ENCODE assay signal across 26 cellular contexts in the genomic region with DNA sequence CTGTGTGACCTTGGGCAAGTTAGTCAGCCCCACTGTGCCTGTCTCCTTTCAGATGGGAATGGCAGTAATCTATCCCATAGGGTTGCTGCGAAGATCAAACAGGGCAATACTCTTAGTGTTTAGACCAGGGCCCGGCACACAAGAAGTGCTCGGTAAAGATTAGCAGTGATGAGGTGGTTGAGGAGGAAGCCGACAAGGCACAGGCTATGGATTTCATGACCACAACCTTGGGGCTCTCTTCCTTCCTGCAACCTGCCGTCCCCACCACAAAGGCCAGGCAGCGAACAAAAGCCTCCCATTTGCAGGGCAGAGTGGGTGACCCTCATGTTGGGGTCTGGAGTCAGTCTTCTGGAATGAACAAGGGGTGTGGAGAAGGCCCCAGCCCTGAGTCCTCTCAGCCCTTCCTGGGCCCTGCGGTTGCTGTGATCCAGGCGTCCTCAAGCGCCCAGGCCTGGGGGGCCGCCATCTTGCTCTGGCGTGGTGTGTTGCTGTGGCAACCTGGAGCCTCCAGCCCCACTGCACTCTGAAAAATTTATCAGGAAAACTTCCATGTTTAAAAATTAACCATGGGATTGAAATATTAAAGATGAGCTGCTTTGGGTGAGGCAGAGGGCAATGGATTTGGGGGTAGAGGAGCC. TPM values are rescaled to one million over a fixed set of nuclear protein-coding genes. Genes with fewer than 3 reads are reported as not detected.
DNase-seq lines count a peak whose midpoint lies in the region; ATAC-seq, FAIRE-seq and TF ChIP-seq lines count a peak whose summit lies in the region.
"Had no signal": no experiment of that assay in that cellular context is flagged by ENCODE, and none has a peak within 500 bp of the region (broad histone marks: within the 10 kb centered on the region; RNA-seq: fewer than 3 reads in every experiment).

No MANE protein-coding gene starts in this region.

- H3K9me1 ChIP-seq in K562 (ENCODE audit: control insufficient read depth, insufficient read depth, low read length) = no peaks in the 10 kb centered on the region

- TF ChIP-seq POLR2A in K562 (conservative IDR thresholded peaks at IDR 0.05) = no peak

- no TSS peak for BruUV-seq in K562 (replicated peaks; lab: Mats Ljungman, UMichigan)

- no peak for TF ChIP-seq EP300 in K562 (IDR thresholded peaks at IDR 0.05; ENCODE audit: low read length)

- peak overlapping the region in 1 of 11 experiments; percentile 33; a peak in 1 of 22 replicates for H3K9ac ChIP-seq in BLaER1 treated with 17β-estradiol and CSF1 and Interleukin-3, amounts not matched to agents 10 nM and 100 nM
- no peak overlapping the region for H3K9ac ChIP-seq in K562 (ENCODE audit: insufficient read depth in 1 of 2, low read depth in 2 of 2, low read length in 2 of 2)

- H3K4me2 ChIP-seq in BLaER1 treated with 17β-estradiol and CSF1 and Interleukin-3, amounts not matched to agents 10 nM and 100 nM = peak overlapping the region; percentile 17 to 89 (median 78)
- no peak overlapping the region for H3K4me2 ChIP-seq in K562 (ENCODE audit: insufficient read depth, low read length)

- no peaks in the 10 kb centered on the region for H3K36me3 ChIP-seq in BLaER1 treated with 17β-estradiol and CSF1 and Interleukin-3, amounts not matched to agents 10 nM and 100 nM
- no peaks in the 10 kb centered on the region for H3K36me3 ChIP-seq in K562 (ENCODE audit: control insufficient read depth, insufficient read depth, low read length)
- H3K36me3 ChIP-seq: ascending aorta, colonic mucosa, left lung, right atrium auricular region, SJSA1, upper lobe of right lung had no signal

- no peak overlapping the region for H3K4me3 ChIP-seq in BLaER1 treated with 17β-estradiol and CSF1 and Interleukin-3, amounts not matched to agents 10 nM and 100 nM
- no peak overlapping the region for H3K4me3 ChIP-seq in K562
- H3K4me3 ChIP-seq in coronary artery = no peak overlapping the region
- H3K4me3 ChIP-seq: ascending aorta, colonic mucosa, left lung, right atrium auricular region, SJSA1, upper lobe of right lung had no signal

- no peak for TF ChIP-seq CTCF in K562 (IDR thresholded peaks at IDR 0.05 in 2 of 3, conservative IDR thresholded peaks at IDR 0.05 in 1 of 3; ENCODE audit: insufficient read depth in 2 of 3, low read depth in 1 of 3, low read length in 3 of 3)
- TF ChIP-seq CTCF in coronary artery (IDR thresholded peaks at IDR 0.05) = no peak

- H3K4me1 ChIP-seq in BLaER1 treated with 17β-estradiol and CSF1 and Interleukin-3, amounts not matched to agents 10 nM and 100 nM = peaks cover 25 to 48% (median 39%) of the 10 kb centered on the region in 10 experiments
- peaks cover 0 to 35% of the 10 kb centered on the region in 2 experiments; a peak in 2 of 5 replicates for H3K4me1 ChIP-seq in K562 (replicated peaks in 1 of 2; ENCODE audit: control insufficient read depth in 2 of 2, insufficient read depth in 2 of 2, low read length in 2 of 2)
- H3K4me1 ChIP-seq: ascending aorta, colonic mucosa, right atrium auricular region, SJSA1, upper lobe of right lung had no signal

- no peaks in the 10 kb centered on the region for H3K79me2 ChIP-seq in K562 (ENCODE audit: control insufficient read depth, insufficient read depth, low read length)

- no peak overlapping the region for H3K27ac ChIP-seq in BLaER1 treated with 17β-estradiol and CSF1 and Interleukin-3, amounts not matched to agents 10 nM and 100 nM
- H3K27ac ChIP-seq in K562 (ENCODE audit: extremely low read depth, low read depth, low read length) (no peak overlapping the region), coronary artery (no peak overlapping the region)
- H3K27ac ChIP-seq: ascending aorta, C4-2B, colonic mucosa, epithelial cell of prostate, left lung, right atrium auricular region, SJSA1, upper lobe of right lung had no signal

- TF ChIP-seq RAD21 in K562 (CRISPR knock-in tag; conservative IDR thresholded peaks at IDR 0.05 in 1 of 2, IDR thresholded peaks at IDR 0.05 in 1 of 2) = no peak

- intact Hi-C loops in K562 (cut with micrococcal nuclease) = no loop called here

- in situ Hi-C loops in K562 (cut with MboI) = no loop called here

- no peaks in the 10 kb centered on the region for H3K9me3 ChIP-seq in BLaER1 treated with 17β-estradiol and CSF1 and Interleukin-3, amounts not matched to agents 10 nM and 100 nM (replicated peaks in 1 of 11)
- no peaks in the 10 kb centered on the region for H3K9me3 ChIP-seq in K562 (replicated peaks; ENCODE audit: control insufficient read depth, insufficient read depth, low read depth, low read length)
- H3K9me3 ChIP-seq: ascending aorta, colonic mucosa, left lung, right atrium auricular region, SJSA1, upper lobe of right lung had no signal

- no peak for FAIRE-seq in K562 (lab: Jason Lieb, UNC)

- no peaks in the 10 kb centered on the region; a peak in 2 of 22 replicates for H4K20me1 ChIP-seq in BLaER1 treated with 17β-estradiol and CSF1 and Interleukin-3, amounts not matched to agents 10 nM and 100 nM
- peaks cover 5% of the 10 kb centered on the region; the same call in 1 of the 2 replicates for H4K20me1 ChIP-seq in K562 (replicated peaks; ENCODE audit: control insufficient read depth, insufficient read depth, low read length)

- 35% methylated on average over 9 of the region's 11 CpGs for WGBS in K562 (ENCODE audit: insufficient coverage, low coverage, missing lambda C conversion rate)

- no peaks in the 10 kb centered on the region for H3K27me3 ChIP-seq in BLaER1 treated with 17β-estradiol and CSF1 and Interleukin-3, amounts not matched to agents 10 nM and 100 nM
- peaks cover 2 to 27% of the 10 kb centered on the region in 2 experiments; a peak in 4 of 5 replicates for H3K27me3 ChIP-seq in K562 (ENCODE audit: control insufficient read depth in 2 of 2, insufficient read depth in 2 of 2, low read length in 2 of 2)
- H3K27me3 ChIP-seq: ascending aorta, colonic mucosa, right atrium auricular region had no signal

- peak; percentile 66 for DNase-seq in GDM1 (lab: John Stamatoyannopoulos, UW)
- peak; percentile 40 to 43 for DNase-seq in Kasumi-1 (lab: John Stamatoyannopoulos, UW)
- no peak for DNase-seq in K562 (ENCODE audit: extremely low read depth in 1 of 4, low spot score in 3 of 4)
- no peak for DNase-seq in HuH-7 (ENCODE audit: low spot score)
- no peak for DNase-seq in coronary artery (ENCODE audit: low spot score)
- DNase-seq: activated effector memory CD4-positive, alpha-beta T cell treated with Interleukin-2 at 50 U/mL for 16 hours; colonic mucosa; DMS79 treated with DMSO at 0.1 percent for 48 hours; effector CD8-positive, alpha-beta T cell; GOT3; left lung; NCI-H1092; NCI-H187; NCI-H82; posterior cingulate gyrus; RPMI8226; stimulated activated CD4-positive, alpha-beta T cell treated with anti-CD3 and anti-CD28 coated beads, Interleukin-2, amount 100 ng/mL, for 24 hours; stimulated activated naive CD8-positive, alpha-beta T cell treated with anti-CD3 and anti-CD28 coated beads, Interleukin-15, Interleukin-2, amounts not matched to agents 100 U/mL and 50 U/mL, for 24 hours; upper lobe of right lung had no signal

- CTCF ChIA-PET in K562 (lab: Yijun Ruan, JAX; ENCODE audit: low intra/inter-chr PET ratio) = no interaction called here

- no peak overlapping the region; the same call in 1 of the 2 replicates for H2AFZ ChIP-seq in K562 (ENCODE audit: low read depth, low read length)

- POLR2A ChIA-PET in K562 (lab: Yijun Ruan, JAX) = no interaction called here

- no peak for ATAC-seq in K562
- ATAC-seq in activated CD4-positive, CD25-positive, alpha-beta regulatory T cell treated with anti-CD3 and anti-CD28 coated beads, Interleukin-2, amount 50 U/mL, for 24 hours = no peak
- ATAC-seq: left lung; stimulated activated naive CD8-positive, alpha-beta T cell treated with anti-CD3 and anti-CD28 coated beads, Interleukin-15, Interleukin-2, amounts not matched to agents 100 U/mL and 50 U/mL, for 24 hours; upper lobe of right lung had no signal

TF ChIP-seq in K562, 482 proteins besides CTCF, POLR2A, EP300 and RAD21 (continues in another document):
- TF ChIP-seq YY1 (IDR thresholded peaks at IDR 0.05; ENCODE audit: borderline replicate concordance in 1 of 3, control insufficient read depth in 1 of 3, extremely low read depth in 1 of 3, insufficient read depth in 3 of 3, insufficient read length in 1 of 3, insufficient replicate concordance in 2 of 3, low read depth in 1 of 3, low read length in 2 of 3) (peak in 2 of 3 experiments; percentile 54 to 76), RFX1 (IDR thresholded peaks at IDR 0.05) (peak; percentile 64; the same call in 1 of the 2 replicates)

RNA-seq across cellular contexts. Expression of a gene that starts 9.8 kb away (rescaled TPM):
- 1.0 and 1.4 TPM in 2 replicates for total RNA-seq in K562 (2011; cell fraction: chromatin; rRNA removed; ENCODE audit: low replicate concordance)
- 1.6 and 2.0 TPM in 2 replicates for total RNA-seq in K562 (2011; cell fraction: nucleolus; rRNA removed)
- total RNA-seq in K562 (2011; cell fraction: nucleoplasm; rRNA removed) = 0.22 and 0.76 TPM in 2 replicates
- total RNA-seq in K562 (2014; rRNA removed) = 0.14 and 0.41 TPM in 2 replicates
- not detected in 2 replicates for total RNA-seq in K562 (2014; rRNA removed; fragmentation: Illumina TruSeq; extraction: Trizol)
- total RNA-seq in K562 (2015; rRNA removed; fragmentation: Illumina TruSeq; extraction: Trizol) = 0.04 TPM in 2 replicates
- 0.18 and 0.31 TPM in 2 replicates for total RNA-seq in K562 (2021)
- 0.15 and 0.23 TPM in 2 replicates for polyA plus RNA-seq in K562 (2011; rRNA removed)
- 0.13 and 0.16 TPM in 2 replicates for polyA plus RNA-seq in K562 (2011; cell fraction: cytosol; rRNA removed)
- polyA plus RNA-seq in K562 (2011; cell fraction: nucleus; rRNA removed) = 1.7 and 1.8 TPM in 2 replicates
- 0.22 and 0.30 TPM in 2 replicates for polyA plus RNA-seq in K562 (2012)
- 0.08 and 0.10 TPM in 2 replicates for polyA plus RNA-seq in K562 (2014; fragmentation: Illumina TruSeq; extraction: Trizol)
- polyA plus RNA-seq in K562 (2014; fragmentation: Nextera tagmentation; extraction: Ambion mirVana) = under 1 TPM in 1 of 2 experiments, not detected in 1; 0.01 TPM
- 0.17 and 0.84 TPM in 2 replicates for polyA plus RNA-seq in K562 (2014; rRNA removed)
- polyA minus RNA-seq in K562 (2011; rRNA and poly(A)+ RNA removed) = 0.06 and 0.39 TPM in 2 replicates
- not detected in 2 replicates for polyA minus RNA-seq in K562 (2011; cell fraction: cytosol; rRNA and poly(A)+ RNA removed)
- 0.27 and 0.44 TPM in 2 replicates for polyA minus RNA-seq in K562 (2011; cell fraction: nucleus; rRNA and poly(A)+ RNA removed)
- total RNA-seq: ascending aorta had no signal

Comparison
In these comparisons a context has a peak if more than half of its experiments do, and no peak if none do; other contexts are left out.
1. DNase-seq: peak in GDM1 (single experiment) and Kasumi-1 (2 of 2); none in K562 (0 of 4), HuH-7 (single experiment) and coronary artery (single experiment).